ENCODE assay signal across 2 cellular contexts in the genomic region with DNA sequence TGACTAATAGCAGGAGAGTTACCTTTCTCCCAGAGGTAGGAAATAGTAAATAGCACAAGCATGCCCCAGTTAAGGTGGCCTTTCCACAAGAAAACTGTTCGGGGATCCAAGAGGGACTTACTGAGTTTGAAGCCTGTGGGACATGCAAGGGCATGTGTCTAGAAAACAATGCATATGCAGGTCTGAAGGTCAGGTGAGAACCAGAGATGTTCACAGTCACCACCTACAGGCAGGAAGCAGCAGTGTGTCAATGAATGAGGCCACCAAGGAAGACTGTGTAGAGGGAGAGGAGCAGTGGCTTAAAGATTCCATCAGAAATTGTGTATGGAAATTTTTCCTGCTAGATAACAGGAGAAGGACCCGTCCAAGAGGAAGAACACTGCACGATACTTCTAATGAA.
A peak's percentile ranks its signal among the peaks of the same experiment; 100 is the strongest.
TF ChIP-seq lines count a peak whose summit lies in the region.

No MANE protein-coding gene starts in this region.

TF ChIP-seq in GM23338, 12 proteins besides CTCF, POLR2A, EP300 and RAD21 (continued from another document):
- TF ChIP-seq, protein P1, sequence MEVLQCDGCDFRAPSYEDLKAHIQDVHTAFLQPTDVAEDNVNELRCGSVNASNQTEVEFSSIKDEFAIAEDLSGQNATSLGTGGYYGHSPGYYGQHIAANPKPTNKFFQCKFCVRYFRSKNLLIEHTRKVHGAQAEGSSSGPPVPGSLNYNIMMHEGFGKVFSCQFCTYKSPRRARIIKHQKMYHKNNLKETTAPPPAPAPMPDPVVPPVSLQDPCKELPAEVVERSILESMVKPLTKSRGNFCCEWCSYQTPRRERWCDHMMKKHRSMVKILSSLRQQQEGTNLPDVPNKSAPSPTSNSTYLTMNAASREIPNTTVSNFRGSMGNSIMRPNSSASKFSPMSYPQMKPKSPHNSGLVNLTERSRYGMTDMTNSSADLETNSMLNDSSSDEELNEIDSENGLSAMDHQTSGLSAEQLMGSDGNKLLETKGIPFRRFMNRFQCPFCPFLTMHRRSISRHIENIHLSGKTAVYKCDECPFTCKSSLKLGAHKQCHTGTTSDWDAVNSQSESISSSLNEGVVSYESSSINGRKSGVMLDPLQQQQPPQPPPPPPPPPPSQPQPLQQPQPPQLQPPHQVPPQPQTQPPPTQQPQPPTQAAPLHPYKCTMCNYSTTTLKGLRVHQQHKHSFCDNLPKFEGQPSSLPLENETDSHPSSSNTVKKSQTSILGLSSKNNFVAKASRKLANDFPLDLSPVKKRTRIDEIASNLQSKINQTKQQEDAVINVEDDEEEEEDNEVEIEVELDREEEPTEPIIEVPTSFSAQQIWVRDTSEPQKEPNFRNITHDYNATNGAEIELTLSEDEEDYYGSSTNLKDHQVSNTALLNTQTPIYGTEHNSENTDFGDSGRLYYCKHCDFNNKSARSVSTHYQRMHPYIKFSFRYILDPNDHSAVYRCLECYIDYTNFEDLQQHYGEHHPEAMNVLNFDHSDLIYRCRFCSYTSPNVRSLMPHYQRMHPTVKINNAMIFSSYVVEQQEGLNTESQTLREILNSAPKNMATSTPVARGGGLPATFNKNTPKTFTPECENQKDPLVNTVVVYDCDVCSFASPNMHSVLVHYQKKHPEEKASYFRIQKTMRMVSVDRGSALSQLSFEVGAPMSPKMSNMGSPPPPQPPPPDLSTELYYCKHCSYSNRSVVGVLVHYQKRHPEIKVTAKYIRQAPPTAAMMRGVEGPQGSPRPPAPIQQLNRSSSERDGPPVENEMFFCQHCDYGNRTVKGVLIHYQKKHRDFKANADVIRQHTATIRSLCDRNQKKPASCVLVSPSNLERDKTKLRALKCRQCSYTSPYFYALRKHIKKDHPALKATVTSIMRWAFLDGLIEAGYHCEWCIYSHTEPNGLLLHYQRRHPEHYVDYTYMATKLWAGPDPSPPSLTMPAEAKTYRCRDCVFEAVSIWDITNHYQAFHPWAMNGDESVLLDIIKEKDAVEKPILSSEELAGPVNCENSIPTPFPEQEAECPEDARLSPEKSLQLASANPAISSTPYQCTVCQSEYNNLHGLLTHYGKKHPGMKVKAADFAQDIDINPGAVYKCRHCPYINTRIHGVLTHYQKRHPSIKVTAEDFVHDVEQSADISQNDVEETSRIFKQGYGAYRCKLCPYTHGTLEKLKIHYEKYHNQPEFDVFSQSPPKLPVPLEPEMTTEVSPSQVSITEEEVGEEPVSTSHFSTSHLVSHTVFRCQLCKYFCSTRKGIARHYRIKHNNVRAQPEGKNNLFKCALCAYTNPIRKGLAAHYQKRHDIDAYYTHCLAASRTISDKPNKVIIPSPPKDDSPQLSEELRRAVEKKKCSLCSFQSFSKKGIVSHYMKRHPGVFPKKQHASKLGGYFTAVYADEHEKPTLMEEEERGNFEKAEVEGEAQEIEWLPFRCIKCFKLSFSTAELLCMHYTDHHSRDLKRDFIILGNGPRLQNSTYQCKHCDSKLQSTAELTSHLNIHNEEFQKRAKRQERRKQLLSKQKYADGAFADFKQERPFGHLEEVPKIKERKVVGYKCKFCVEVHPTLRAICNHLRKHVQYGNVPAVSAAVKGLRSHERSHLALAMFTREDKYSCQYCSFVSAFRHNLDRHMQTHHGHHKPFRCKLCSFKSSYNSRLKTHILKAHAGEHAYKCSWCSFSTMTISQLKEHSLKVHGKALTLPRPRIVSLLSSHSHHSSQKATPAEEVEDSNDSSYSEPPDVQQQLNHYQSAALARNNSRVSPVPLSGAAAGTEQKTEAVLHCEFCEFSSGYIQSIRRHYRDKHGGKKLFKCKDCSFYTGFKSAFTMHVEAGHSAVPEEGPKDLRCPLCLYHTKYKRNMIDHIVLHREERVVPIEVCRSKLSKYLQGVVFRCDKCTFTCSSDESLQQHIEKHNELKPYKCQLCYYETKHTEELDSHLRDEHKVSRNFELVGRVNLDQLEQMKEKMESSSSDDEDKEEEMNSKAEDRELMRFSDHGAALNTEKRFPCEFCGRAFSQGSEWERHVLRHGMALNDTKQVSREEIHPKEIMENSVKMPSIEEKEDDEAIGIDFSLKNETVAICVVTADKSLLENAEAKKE (CRISPR knock-in tag; IDR thresholded peaks at IDR 0.05), result peak; percentile 69

TF ChIP-seq in HepG2, 621 proteins besides CTCF, POLR2A, EP300 and RAD21 (continued from another document and continues in another):
- TF ChIP-seq, protein P2, sequence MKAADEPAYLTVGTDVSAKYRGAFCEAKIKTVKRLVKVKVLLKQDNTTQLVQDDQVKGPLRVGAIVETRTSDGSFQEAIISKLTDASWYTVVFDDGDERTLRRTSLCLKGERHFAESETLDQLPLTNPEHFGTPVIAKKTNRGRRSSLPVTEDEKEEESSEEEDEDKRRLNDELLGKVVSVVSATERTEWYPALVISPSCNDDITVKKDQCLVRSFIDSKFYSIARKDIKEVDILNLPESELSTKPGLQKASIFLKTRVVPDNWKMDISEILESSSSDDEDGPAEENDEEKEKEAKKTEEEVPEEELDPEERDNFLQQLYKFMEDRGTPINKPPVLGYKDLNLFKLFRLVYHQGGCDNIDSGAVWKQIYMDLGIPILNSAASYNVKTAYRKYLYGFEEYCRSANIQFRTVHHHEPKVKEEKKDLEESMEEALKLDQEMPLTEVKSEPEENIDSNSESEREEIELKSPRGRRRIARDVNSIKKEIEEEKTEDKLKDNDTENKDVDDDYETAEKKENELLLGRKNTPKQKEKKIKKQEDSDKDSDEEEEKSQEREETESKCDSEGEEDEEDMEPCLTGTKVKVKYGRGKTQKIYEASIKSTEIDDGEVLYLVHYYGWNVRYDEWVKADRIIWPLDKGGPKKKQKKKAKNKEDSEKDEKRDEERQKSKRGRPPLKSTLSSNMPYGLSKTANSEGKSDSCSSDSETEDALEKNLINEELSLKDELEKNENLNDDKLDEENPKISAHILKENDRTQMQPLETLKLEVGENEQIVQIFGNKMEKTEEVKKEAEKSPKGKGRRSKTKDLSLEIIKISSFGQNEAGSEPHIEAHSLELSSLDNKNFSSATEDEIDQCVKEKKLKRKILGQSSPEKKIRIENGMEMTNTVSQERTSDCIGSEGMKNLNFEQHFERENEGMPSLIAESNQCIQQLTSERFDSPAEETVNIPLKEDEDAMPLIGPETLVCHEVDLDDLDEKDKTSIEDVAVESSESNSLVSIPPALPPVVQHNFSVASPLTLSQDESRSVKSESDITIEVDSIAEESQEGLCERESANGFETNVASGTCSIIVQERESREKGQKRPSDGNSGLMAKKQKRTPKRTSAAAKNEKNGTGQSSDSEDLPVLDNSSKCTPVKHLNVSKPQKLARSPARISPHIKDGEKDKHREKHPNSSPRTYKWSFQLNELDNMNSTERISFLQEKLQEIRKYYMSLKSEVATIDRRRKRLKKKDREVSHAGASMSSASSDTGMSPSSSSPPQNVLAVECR (CRISPR knock-in tag; IDR thresholded peaks at IDR 0.05; ENCODE audit: borderline replicate concordance), result no peak
- TF ChIP-seq RCOR2 (CRISPR knock-in tag; IDR thresholded peaks at IDR 0.05) (peak; percentile 31; the same call in 1 of the 2 replicates), PAWR (CRISPR knock-in tag; IDR thresholded peaks at IDR 0.05; ENCODE audit: borderline replicate concordance) (no peak), SAP130 (CRISPR knock-in tag; IDR thresholded peaks at IDR 0.05; ENCODE audit: low read depth) (peak; percentile 13; the same call in 1 of the 2 replicates), ZMYM4 (CRISPR knock-in tag; IDR thresholded peaks at IDR 0.05) (peak; percentile 79), ZSCAN25 (CRISPR knock-in tag; IDR thresholded peaks at IDR 0.05) (no peak), CBX1 (IDR thresholded peaks at IDR 0.05; ENCODE audit: low read depth) (peak; percentile 36), ZNF431 (CRISPR knock-in tag; IDR thresholded peaks at IDR 0.05; ENCODE audit: borderline replicate concordance, low read depth) (no peak), MXD4 (CRISPR knock-in tag; IDR thresholded peaks at IDR 0.05) (0 out of 2 replicates have a peak, but pooled peaks have one; percentile 55), RARG (CRISPR knock-in tag; IDR thresholded peaks at IDR 0.05; ENCODE audit: low read depth) (no peak)
- TF ChIP-seq, protein P3, sequence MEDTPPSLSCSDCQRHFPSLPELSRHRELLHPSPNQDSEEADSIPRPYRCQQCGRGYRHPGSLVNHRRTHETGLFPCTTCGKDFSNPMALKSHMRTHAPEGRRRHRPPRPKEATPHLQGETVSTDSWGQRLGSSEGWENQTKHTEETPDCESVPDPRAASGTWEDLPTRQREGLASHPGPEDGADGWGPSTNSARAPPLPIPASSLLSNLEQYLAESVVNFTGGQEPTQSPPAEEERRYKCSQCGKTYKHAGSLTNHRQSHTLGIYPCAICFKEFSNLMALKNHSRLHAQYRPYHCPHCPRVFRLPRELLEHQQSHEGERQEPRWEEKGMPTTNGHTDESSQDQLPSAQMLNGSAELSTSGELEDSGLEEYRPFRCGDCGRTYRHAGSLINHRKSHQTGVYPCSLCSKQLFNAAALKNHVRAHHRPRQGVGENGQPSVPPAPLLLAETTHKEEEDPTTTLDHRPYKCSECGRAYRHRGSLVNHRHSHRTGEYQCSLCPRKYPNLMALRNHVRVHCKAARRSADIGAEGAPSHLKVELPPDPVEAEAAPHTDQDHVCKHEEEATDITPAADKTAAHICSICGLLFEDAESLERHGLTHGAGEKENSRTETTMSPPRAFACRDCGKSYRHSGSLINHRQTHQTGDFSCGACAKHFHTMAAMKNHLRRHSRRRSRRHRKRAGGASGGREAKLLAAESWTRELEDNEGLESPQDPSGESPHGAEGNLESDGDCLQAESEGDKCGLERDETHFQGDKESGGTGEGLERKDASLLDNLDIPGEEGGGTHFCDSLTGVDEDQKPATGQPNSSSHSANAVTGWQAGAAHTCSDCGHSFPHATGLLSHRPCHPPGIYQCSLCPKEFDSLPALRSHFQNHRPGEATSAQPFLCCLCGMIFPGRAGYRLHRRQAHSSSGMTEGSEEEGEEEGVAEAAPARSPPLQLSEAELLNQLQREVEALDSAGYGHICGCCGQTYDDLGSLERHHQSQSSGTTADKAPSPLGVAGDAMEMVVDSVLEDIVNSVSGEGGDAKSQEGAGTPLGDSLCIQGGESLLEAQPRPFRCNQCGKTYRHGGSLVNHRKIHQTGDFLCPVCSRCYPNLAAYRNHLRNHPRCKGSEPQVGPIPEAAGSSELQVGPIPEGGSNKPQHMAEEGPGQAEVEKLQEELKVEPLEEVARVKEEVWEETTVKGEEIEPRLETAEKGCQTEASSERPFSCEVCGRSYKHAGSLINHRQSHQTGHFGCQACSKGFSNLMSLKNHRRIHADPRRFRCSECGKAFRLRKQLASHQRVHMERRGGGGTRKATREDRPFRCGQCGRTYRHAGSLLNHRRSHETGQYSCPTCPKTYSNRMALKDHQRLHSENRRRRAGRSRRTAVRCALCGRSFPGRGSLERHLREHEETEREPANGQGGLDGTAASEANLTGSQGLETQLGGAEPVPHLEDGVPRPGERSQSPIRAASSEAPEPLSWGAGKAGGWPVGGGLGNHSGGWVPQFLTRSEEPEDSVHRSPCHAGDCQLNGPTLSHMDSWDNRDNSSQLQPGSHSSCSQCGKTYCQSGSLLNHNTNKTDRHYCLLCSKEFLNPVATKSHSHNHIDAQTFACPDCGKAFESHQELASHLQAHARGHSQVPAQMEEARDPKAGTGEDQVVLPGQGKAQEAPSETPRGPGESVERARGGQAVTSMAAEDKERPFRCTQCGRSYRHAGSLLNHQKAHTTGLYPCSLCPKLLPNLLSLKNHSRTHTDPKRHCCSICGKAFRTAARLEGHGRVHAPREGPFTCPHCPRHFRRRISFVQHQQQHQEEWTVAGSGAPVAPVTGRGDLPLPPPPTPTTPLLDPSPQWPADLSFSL (CRISPR knock-in tag; IDR thresholded peaks at IDR 0.05), result no peak
- TF ChIP-seq, protein P4, sequence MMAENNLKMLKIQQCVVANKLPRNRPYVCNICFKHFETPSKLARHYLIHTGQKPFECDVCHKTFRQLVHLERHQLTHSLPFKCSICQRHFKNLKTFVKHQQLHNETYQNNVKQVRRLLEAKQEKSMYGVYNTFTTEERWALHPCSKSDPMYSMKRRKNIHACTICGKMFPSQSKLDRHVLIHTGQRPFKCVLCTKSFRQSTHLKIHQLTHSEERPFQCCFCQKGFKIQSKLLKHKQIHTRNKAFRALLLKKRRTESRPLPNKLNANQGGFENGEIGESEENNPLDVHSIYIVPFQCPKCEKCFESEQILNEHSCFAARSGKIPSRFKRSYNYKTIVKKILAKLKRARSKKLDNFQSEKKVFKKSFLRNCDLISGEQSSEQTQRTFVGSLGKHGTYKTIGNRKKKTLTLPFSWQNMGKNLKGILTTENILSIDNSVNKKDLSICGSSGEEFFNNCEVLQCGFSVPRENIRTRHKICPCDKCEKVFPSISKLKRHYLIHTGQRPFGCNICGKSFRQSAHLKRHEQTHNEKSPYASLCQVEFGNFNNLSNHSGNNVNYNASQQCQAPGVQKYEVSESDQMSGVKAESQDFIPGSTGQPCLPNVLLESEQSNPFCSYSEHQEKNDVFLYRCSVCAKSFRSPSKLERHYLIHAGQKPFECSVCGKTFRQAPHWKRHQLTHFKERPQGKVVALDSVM (CRISPR knock-in tag; IDR thresholded peaks at IDR 0.05), result no peak
- TF ChIP-seq, protein P5, sequence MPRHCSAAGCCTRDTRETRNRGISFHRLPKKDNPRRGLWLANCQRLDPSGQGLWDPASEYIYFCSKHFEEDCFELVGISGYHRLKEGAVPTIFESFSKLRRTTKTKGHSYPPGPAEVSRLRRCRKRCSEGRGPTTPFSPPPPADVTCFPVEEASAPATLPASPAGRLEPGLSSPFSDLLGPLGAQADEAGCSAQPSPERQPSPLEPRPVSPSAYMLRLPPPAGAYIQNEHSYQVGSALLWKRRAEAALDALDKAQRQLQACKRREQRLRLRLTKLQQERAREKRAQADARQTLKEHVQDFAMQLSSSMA (CRISPR knock-in tag; IDR thresholded peaks at IDR 0.05), result no peak
- TF ChIP-seq, protein P6, sequence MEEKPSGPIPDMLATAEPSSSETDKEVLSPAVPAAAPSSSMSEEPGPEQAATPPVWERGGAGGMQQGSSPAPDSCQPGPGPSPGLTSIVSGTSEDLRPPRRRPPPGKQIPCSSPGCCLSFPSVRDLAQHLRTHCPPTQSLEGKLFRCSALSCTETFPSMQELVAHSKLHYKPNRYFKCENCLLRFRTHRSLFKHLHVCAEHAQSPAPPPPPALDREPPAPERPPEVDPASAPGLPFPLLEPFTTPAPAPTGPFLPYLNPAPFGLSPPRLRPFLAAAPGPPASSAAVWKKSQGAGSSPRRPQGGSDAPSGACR (CRISPR knock-in tag; IDR thresholded peaks at IDR 0.05), result no peak
- TF ChIP-seq, protein P7, sequence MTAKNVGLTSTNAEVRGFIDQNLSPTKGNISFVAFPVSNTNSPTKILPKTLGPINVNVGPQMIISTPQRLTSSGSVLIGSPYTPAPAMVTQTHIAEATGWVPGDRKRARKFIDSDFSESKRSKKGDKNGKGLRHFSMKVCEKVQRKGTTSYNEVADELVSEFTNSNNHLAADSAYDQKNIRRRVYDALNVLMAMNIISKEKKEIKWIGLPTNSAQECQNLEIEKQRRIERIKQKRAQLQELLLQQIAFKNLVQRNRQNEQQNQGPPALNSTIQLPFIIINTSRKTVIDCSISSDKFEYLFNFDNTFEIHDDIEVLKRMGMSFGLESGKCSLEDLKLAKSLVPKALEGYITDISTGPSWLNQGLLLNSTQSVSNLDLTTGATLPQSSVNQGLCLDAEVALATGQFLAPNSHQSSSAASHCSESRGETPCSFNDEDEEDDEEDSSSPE (CRISPR knock-in tag; IDR thresholded peaks at IDR 0.05), result 0 out of 2 replicates have a peak, but pooled peaks have one; percentile 40
- TF ChIP-seq, protein P8, sequence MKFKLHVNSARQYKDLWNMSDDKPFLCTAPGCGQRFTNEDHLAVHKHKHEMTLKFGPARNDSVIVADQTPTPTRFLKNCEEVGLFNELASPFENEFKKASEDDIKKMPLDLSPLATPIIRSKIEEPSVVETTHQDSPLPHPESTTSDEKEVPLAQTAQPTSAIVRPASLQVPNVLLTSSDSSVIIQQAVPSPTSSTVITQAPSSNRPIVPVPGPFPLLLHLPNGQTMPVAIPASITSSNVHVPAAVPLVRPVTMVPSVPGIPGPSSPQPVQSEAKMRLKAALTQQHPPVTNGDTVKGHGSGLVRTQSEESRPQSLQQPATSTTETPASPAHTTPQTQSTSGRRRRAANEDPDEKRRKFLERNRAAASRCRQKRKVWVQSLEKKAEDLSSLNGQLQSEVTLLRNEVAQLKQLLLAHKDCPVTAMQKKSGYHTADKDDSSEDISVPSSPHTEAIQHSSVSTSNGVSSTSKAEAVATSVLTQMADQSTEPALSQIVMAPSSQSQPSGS (CRISPR knock-in tag; IDR thresholded peaks at IDR 0.05), result 0 out of 2 replicates have a peak, but pooled peaks have one; percentile 29
